23 cellular contexts compared by ENCODE assay signal in genomic region chr2:204289066-204289465, GRCh38.
"Had no signal": no experiment of that assay in that cellular context is flagged by ENCODE, and none has a peak within 500 bp of the region (broad histone marks: within the 10 kb centered on the region; RNA-seq: fewer than 3 reads in every experiment).

No MANE protein-coding gene starts in this region.

- H3K27ac ChIP-seq: colonic mucosa, esophagus muscularis mucosa, heart right ventricle, lower lobe of right lung, ovary, stomach, thyroid gland had no signal

- H3K9me3 ChIP-seq: colonic mucosa, esophagus muscularis mucosa, lower lobe of right lung, ovary, stomach, thyroid gland had no signal

- DNase-seq: colonic mucosa; dermis blood vessel endothelial cell; effector memory CD4-positive, alpha-beta T cell; foreskin melanocyte; glutamatergic neuron; heart right ventricle; hippocampal formation; islet precursor cell; kidney glomerular epithelial cell; left colon; left ventricle myocardium superior; lower lobe of right lung; natural killer cell; occipital lobe; ovary; stimulated activated CD4-positive, alpha-beta T cell treated with anti-CD3 and anti-CD28 coated beads, Interleukin-2, amount 100 ng/mL, for 24 hours; stimulated activated CD4-positive, alpha-beta T cell treated with anti-CD3 and anti-CD28 coated beads, Interleukin-4, amount 100 ng/mL, for 24 hours; stimulated activated naive CD4-positive, alpha-beta T cell treated with Interleukin-2 at 50 U/mL for 16 hours; stomach; thyroid gland had no signal

- H3K36me3 Mint-ChIP-seq: natural killer cell; stimulated activated effector memory CD8-positive, alpha-beta T cell treated with anti-CD3 and anti-CD28 coated beads, Interleukin-12 subunit alpha, Interleukin-12 subunit beta, amount 100 ng/mL, for 72 hours had no signal

- ATAC-seq: heart right ventricle; left colon; left ventricle myocardium superior; lower lobe of right lung; natural killer cell; sciatic nerve; stimulated activated effector memory CD8-positive, alpha-beta T cell treated with anti-CD3 and anti-CD28 coated beads, Interleukin-12 subunit alpha, Interleukin-12 subunit beta, amount 100 ng/mL, for 72 hours had no signal

- H3K4me1 ChIP-seq: colonic mucosa, esophagus muscularis mucosa, stomach, thyroid gland had no signal

- H3K9me3 Mint-ChIP-seq: natural killer cell; stimulated activated effector memory CD8-positive, alpha-beta T cell treated with anti-CD3 and anti-CD28 coated beads, Interleukin-12 subunit alpha, Interleukin-12 subunit beta, amount 100 ng/mL, for 72 hours had no signal

- H3K36me3 ChIP-seq: colonic mucosa, esophagus muscularis mucosa, heart right ventricle, lower lobe of right lung, ovary, stomach, thyroid gland had no signal

- H3K4me3 ChIP-seq: colonic mucosa, esophagus muscularis mucosa, heart right ventricle, lower lobe of right lung, ovary, stomach, thyroid gland had no signal

- H3K4me3 Mint-ChIP-seq: natural killer cell; stimulated activated effector memory CD8-positive, alpha-beta T cell treated with anti-CD3 and anti-CD28 coated beads, Interleukin-12 subunit alpha, Interleukin-12 subunit beta, amount 100 ng/mL, for 72 hours had no signal

- H3K4me1 Mint-ChIP-seq: natural killer cell; stimulated activated effector memory CD8-positive, alpha-beta T cell treated with anti-CD3 and anti-CD28 coated beads, Interleukin-12 subunit alpha, Interleukin-12 subunit beta, amount 100 ng/mL, for 72 hours had no signal

- H3K27ac Mint-ChIP-seq: natural killer cell; stimulated activated effector memory CD8-positive, alpha-beta T cell treated with anti-CD3 and anti-CD28 coated beads, Interleukin-12 subunit alpha, Interleukin-12 subunit beta, amount 100 ng/mL, for 72 hours had no signal
